Comparison of ENCODE assay signal across 17 cellular contexts in genomic region chr9:88429595-88430430, GRCh38. TPM values are rescaled to one million over a fixed set of nuclear protein-coding genes. Genes with fewer than 3 reads are reported as not detected.
DNase-seq lines count a peak whose midpoint lies in the region; ATAC-seq, FAIRE-seq and TF ChIP-seq lines count a peak whose summit lies in the region.
"Had no signal": no experiment of that assay in that cellular context is flagged by ENCODE, and none has a peak within 500 bp of the region (broad histone marks: within the 10 kb centered on the region; RNA-seq: fewer than 3 reads in every experiment).

No MANE protein-coding gene starts in this region.

- no peak for TF ChIP-seq POLR2A in endothelial cell of umbilical vein (IDR thresholded peaks at IDR 0.05; ENCODE audit: low read depth, low read length)

- H3K27ac ChIP-seq in endothelial cell of umbilical vein (ENCODE audit: insufficient read depth, low read depth, low read length): no peak overlapping the region
- H3K27ac ChIP-seq: BLaER1 treated with 17β-estradiol and CSF1 and Interleukin-3, amounts not matched to agents 10 nM and 100 nM had no signal

- no peak overlapping the region for H2AFZ ChIP-seq in endothelial cell of umbilical vein (ENCODE audit: low read depth, low read length)

- H3K36me3 Mint-ChIP-seq in nephron progenitor cell (ENCODE audit: low read depth): peaks cover 71% of the 10 kb centered on the region
- peaks cover 28% of the 10 kb centered on the region for H3K36me3 Mint-ChIP-seq in osteocyte (ENCODE audit: unreplicated experiment)

- BruUV-seq in endothelial cell of umbilical vein (replicated peaks; lab: Mats Ljungman, UMichigan): no TSS peak

- H3K9ac ChIP-seq in endothelial cell of umbilical vein (replicated peaks; ENCODE audit: extremely low read depth, insufficient read depth, low read length): no peak overlapping the region
- H3K9ac ChIP-seq: BLaER1 treated with 17β-estradiol and CSF1 and Interleukin-3, amounts not matched to agents 10 nM and 100 nM; SK-N-SH had no signal

- dilution Hi-C loops in endothelial cell of umbilical vein (cut with MboI; ENCODE audit: extremely low pct_ligation_motif_present, low sequenced_read_pairs): no loop called here

- CTCF ChIA-PET in endothelial cell of umbilical vein (lab: Charles Lee): no interaction called here

- peaks cover 6% of the 10 kb centered on the region for H3K4me1 ChIP-seq in endothelial cell of umbilical vein (ENCODE audit: control insufficient read depth, extremely low read depth, insufficient read depth, low read length)

- H3K27ac Mint-ChIP-seq in nephron progenitor cell (peak overlapping the region; percentile 38), osteocyte (ENCODE audit: unreplicated experiment) (no peak overlapping the region)

- H3K27me3 ChIP-seq in endothelial cell of umbilical vein (ENCODE audit: control insufficient read depth in 2 of 2, insufficient read depth in 2 of 2, low read length in 2 of 2) (no peaks in the 10 kb centered on the region), H7 (ENCODE audit: control insufficient read depth, insufficient read depth, low read length) (no peaks in the 10 kb centered on the region)
- H3K27me3 ChIP-seq: BLaER1 treated with 17β-estradiol and CSF1 and Interleukin-3, amounts not matched to agents 10 nM and 100 nM had no signal

- H3K4me3 ChIP-seq in endothelial cell of umbilical vein (replicated peaks in 1 of 3; ENCODE audit: insufficient read depth in 1 of 3, low read depth in 1 of 3, low read length in 3 of 3) (no peak overlapping the region), H7 (ENCODE audit: insufficient read depth, low read depth, low read length) (no peak overlapping the region)
- H3K4me3 ChIP-seq: BLaER1 treated with 17β-estradiol and CSF1 and Interleukin-3, amounts not matched to agents 10 nM and 100 nM; HAP-1 had no signal

- POLR2A ChIA-PET in endothelial cell of umbilical vein (lab: Charles Lee): no interaction called here

- TF ChIP-seq CTCF in endothelial cell of umbilical vein (IDR thresholded peaks at IDR 0.05; ENCODE audit: extremely low read depth in 1 of 2, insufficient read depth in 1 of 2, low read depth in 1 of 2, low read length in 2 of 2): no peak
- no peak for TF ChIP-seq CTCF in nephron progenitor cell (IDR thresholded peaks at IDR 0.05)
- no peak for TF ChIP-seq CTCF in osteocyte (IDR thresholded peaks at IDR 0.05)

- H3K36me3 ChIP-seq in endothelial cell of umbilical vein (ENCODE audit: control insufficient read depth in 2 of 2, extremely low read depth in 1 of 2, insufficient read depth in 2 of 2, low read length in 2 of 2): peaks cover 0 to 4% of the 10 kb centered on the region in 2 experiments
- H3K36me3 ChIP-seq in H7 (replicated peaks; ENCODE audit: control insufficient read depth, insufficient read depth, low read length): peaks cover 10% of the 10 kb centered on the region

- DNase-seq in ELF-1 (ENCODE audit: low read depth, low spot score): peak; percentile 63
- DNase-seq in M059J (ENCODE audit: low read depth): peak; percentile 27
- DNase-seq in endothelial cell of umbilical vein (ENCODE audit: low read depth, low spot score): peak; percentile 14
- DNase-seq in nephron progenitor cell: no peak
- DNase-seq in osteocyte (ENCODE audit: extremely low spot score, unreplicated experiment): no peak
- DNase-seq in NCI-H1092 treated with DMSO at 0.1 percent for 48 hours (lab: John Stamatoyannopoulos, UW): no peak
- DNase-seq in H7: no peak
- no peak for DNase-seq in left ventricle myocardium superior
- DNase-seq: CD8-positive, alpha-beta memory T cell; NCI-H1105 treated with DMSO at 0.1 percent for 48 hours; NCI-H1694; NCI-H748 treated with DMSO at 0.1 percent for 48 hours; SHP77 treated with DMSO at 0.1 percent for 48 hours; SK-N-SH had no signal

- H4K20me1 ChIP-seq in endothelial cell of umbilical vein (replicated peaks; ENCODE audit: control insufficient read depth, extremely low read depth, insufficient read depth, low read length): peaks cover 7% of the 10 kb centered on the region

- H3K4me3 Mint-ChIP-seq in nephron progenitor cell (no peak overlapping the region), osteocyte (ENCODE audit: unreplicated experiment) (no peak overlapping the region)
- H3K4me3 Mint-ChIP-seq: CD8-positive, alpha-beta memory T cell had no signal

- no peaks in the 10 kb centered on the region for H3K9me3 Mint-ChIP-seq in nephron progenitor cell
- H3K9me3 Mint-ChIP-seq in osteocyte (ENCODE audit: unreplicated experiment): no peaks in the 10 kb centered on the region
- H3K9me3 Mint-ChIP-seq: CD8-positive, alpha-beta memory T cell had no signal

- H3K4me1 Mint-ChIP-seq in nephron progenitor cell (peaks cover 6% of the 10 kb centered on the region), osteocyte (ENCODE audit: unreplicated experiment) (peaks cover 24% of the 10 kb centered on the region)

- H3K4me2 ChIP-seq in endothelial cell of umbilical vein (ENCODE audit: insufficient read depth, low read length): no peak overlapping the region
- H3K4me2 ChIP-seq: BLaER1 treated with 17β-estradiol and CSF1 and Interleukin-3, amounts not matched to agents 10 nM and 100 nM; SK-N-SH had no signal

- peaks cover 39% of the 10 kb centered on the region for H3K79me2 ChIP-seq in endothelial cell of umbilical vein (ENCODE audit: control insufficient read depth, insufficient read depth, low read length)

- intact Hi-C loops in endothelial cell of umbilical vein (cut with micrococcal nuclease): no loop called here
- intact Hi-C loops in left ventricle myocardium superior (cut with micrococcal nuclease): no loop called here

- no peaks in the 10 kb centered on the region for H3K9me3 ChIP-seq in endothelial cell of umbilical vein (replicated peaks; ENCODE audit: control insufficient read depth, insufficient read depth, low read length)
- H3K9me3 ChIP-seq: HAP-1, SK-N-SH had no signal

- FAIRE-seq in endothelial cell of umbilical vein (lab: Jason Lieb, UNC): no peak
- FAIRE-seq: G401.6 had no signal

- no peaks in the 10 kb centered on the region for H3K27me3 Mint-ChIP-seq in nephron progenitor cell (ENCODE audit: low read depth, poor library complexity)
- no peaks in the 10 kb centered on the region for H3K27me3 Mint-ChIP-seq in osteocyte (ENCODE audit: unreplicated experiment)
- H3K27me3 Mint-ChIP-seq: CD8-positive, alpha-beta memory T cell had no signal

- H3K9me1 ChIP-seq in endothelial cell of umbilical vein (replicated peaks; ENCODE audit: control insufficient read depth, extremely low read depth, insufficient read depth, low read length): no peaks in the 10 kb centered on the region

- ATAC-seq in left ventricle myocardium superior: no peak

TF ChIP-seq in endothelial cell of umbilical vein, 7 proteins besides CTCF, POLR2A, EP300 and RAD21:
- TF ChIP-seq POLR2AphosphoS5 (IDR thresholded peaks at IDR 0.05; ENCODE audit: insufficient read depth, low read depth, low read length) (no peak), MYC (IDR thresholded peaks at IDR 0.05; ENCODE audit: low read depth, low read length) (no peak), EZH2 (IDR thresholded peaks at IDR 0.05; ENCODE audit: borderline replicate concordance, low read depth, low read length, severe bottlenecking) (no peak), MAX (IDR thresholded peaks at IDR 0.05; ENCODE audit: insufficient read depth, insufficient read length) (no peak), JUN (IDR thresholded peaks at IDR 0.05; ENCODE audit: borderline replicate concordance, insufficient read depth, insufficient read length, low read depth) (no peak), GATA2 (IDR thresholded peaks at IDR 0.05; ENCODE audit: insufficient read depth, insufficient read length, low read depth, low read length) (no peak), FOS (IDR thresholded peaks at IDR 0.05; ENCODE audit: borderline replicate concordance, insufficient read depth, low read length) (no peak)

RNA-seq across cellular contexts. Expression of gene SPIN1, which starts 41.6 kb away (rescaled TPM):
- total RNA-seq in M059J (2014; rRNA removed; shearing (Covaris generic)): 117 and 149 TPM in 2 replicates
- total RNA-seq in endothelial cell of umbilical vein (56.8 and 58.4 TPM in 2 replicates), osteocyte (115 and 121 TPM in 2 replicates), left ventricle myocardium superior (56.6 TPM)
- polyA plus RNA-seq in endothelial cell of umbilical vein: 29.0 and 38.1 TPM in 2 replicates
- polyA plus RNA-seq in endothelial cell of umbilical vein (2011; cell fraction: cytosol; rRNA removed): 32.0 and 32.8 TPM in 2 replicates
- polyA plus RNA-seq in endothelial cell of umbilical vein (2011; cell fraction: nucleus; rRNA removed): 58.8 and 72.0 TPM in 2 replicates
- polyA plus RNA-seq in endothelial cell of umbilical vein (2012): 43.0 and 45.9 TPM in 2 replicates
- 58.9 and 62.9 TPM in 2 replicates for polyA minus RNA-seq in endothelial cell of umbilical vein
- 33.6 TPM for polyA minus RNA-seq in endothelial cell of umbilical vein (2011; cell fraction: cytosol; rRNA and poly(A)+ RNA removed)
- 26.6 and 38.0 TPM in 2 replicates for polyA minus RNA-seq in endothelial cell of umbilical vein (2011; cell fraction: nucleus; rRNA and poly(A)+ RNA removed)
- total RNA-seq in H7 (2014; rRNA removed; shearing (Covaris generic)): 73.2 and 82.1 TPM in 2 replicates

Comparison
In these comparisons a context has a peak if more than half of its experiments do, and no peak if none do; other contexts are left out.
1. DNase-seq: peak in ELF-1 (single experiment), M059J (single experiment) and endothelial cell of umbilical vein (single experiment); none in nephron progenitor cell (single experiment), osteocyte (single experiment), NCI-H1092 treated with DMSO at 0.1 percent for 48 hours (single experiment), H7 (single experiment) and left ventricle myocardium superior (single experiment).